Comparison of ENCODE assay signal across 12 cellular contexts in genomic region chr2:74867841-74868658, GRCh38. TPM values are rescaled to one million over a fixed set of nuclear protein-coding genes. Genes with fewer than 3 reads are reported as not detected.
DNase-seq lines count a peak whose midpoint lies in the region; ATAC-seq and TF ChIP-seq lines count a peak whose summit lies in the region.
"Had no signal": no experiment of that assay in that cellular context is flagged by ENCODE, and none has a peak within 500 bp of the region (broad histone marks: within the 10 kb centered on the region; RNA-seq: fewer than 3 reads in every experiment).

No MANE protein-coding gene starts in this region.

- ATAC-seq in CD4-positive, CD25-positive, alpha-beta regulatory T cell (ENCODE audit: low read depth in 2 of 2): no peak
- peak; percentile 37 to 67 (median 53) for ATAC-seq in psoas muscle
- ATAC-seq in HG02678 (IDR thresholded peaks at IDR 0.05; ENCODE audit: unreplicated experiment): no peak
- ATAC-seq: stimulated activated naive CD8-positive, alpha-beta T cell treated with anti-CD3 and anti-CD28 coated beads, Interleukin-15, Interleukin-2, amounts not matched to agents 100 U/mL and 50 U/mL, for 24 hours had no signal

- no peak for DNase-seq in CD4-positive, CD25-positive, alpha-beta regulatory T cell
- DNase-seq in MG63 (peak; percentile 49), fibroblast of the aortic adventitia (ENCODE audit: low read depth) (peak; percentile 64), psoas muscle (peak in 1 of 2 donors; percentile 75), immature natural killer cell (no peak), NAMALWA (ENCODE audit: low spot score) (no peak), anterior cingulate cortex (lab: John Stamatoyannopoulos, UW) (no peak)
- DNase-seq: amygdala; NCI-H2171 treated with DMSO at 0.1 percent for 48 hours; stimulated activated naive CD8-positive, alpha-beta T cell treated with anti-CD3 and anti-CD28 coated beads, Interleukin-15, Interleukin-2, amounts not matched to agents 100 U/mL and 50 U/mL, for 24 hours had no signal

- H3K27me3 ChIP-seq in CD4-positive, CD25-positive, alpha-beta regulatory T cell (ENCODE audit: control insufficient read depth, insufficient read depth, low read length): no peaks in the 10 kb centered on the region
- H3K27me3 ChIP-seq in MG63: no peaks in the 10 kb centered on the region
- H3K27me3 ChIP-seq in psoas muscle (ENCODE audit: insufficient read depth in 3 of 3, low read length in 2 of 3): no peaks in the 10 kb centered on the region

- H3K9me3 Mint-ChIP-seq in CD4-positive, CD25-positive, alpha-beta regulatory T cell: no peaks in the 10 kb centered on the region
- no peaks in the 10 kb centered on the region for H3K9me3 Mint-ChIP-seq in immature natural killer cell

- H3K4me3 ChIP-seq in CD4-positive, CD25-positive, alpha-beta regulatory T cell (ENCODE audit: low read depth, low read length): no peak overlapping the region
- H3K4me3 ChIP-seq in MG63: no peak overlapping the region
- no peak overlapping the region for H3K4me3 ChIP-seq in fibroblast of the aortic adventitia (ENCODE audit: low read depth, low read length)
- H3K4me3 ChIP-seq in psoas muscle: no peak overlapping the region

- no peak overlapping the region for H3K27ac ChIP-seq in CD4-positive, CD25-positive, alpha-beta regulatory T cell (ENCODE audit: insufficient read depth, low read length, poor library complexity, severe bottlenecking)
- H3K27ac ChIP-seq in psoas muscle: peak overlapping the region; percentile 64
- H3K27ac ChIP-seq: parathyroid adenoma had no signal

- H3K4me1 Mint-ChIP-seq in CD4-positive, CD25-positive, alpha-beta regulatory T cell: peaks cover 0 to 16% (median 10%) of the 10 kb centered on the region in 4 donors
- H3K4me1 Mint-ChIP-seq in immature natural killer cell: no peaks in the 10 kb centered on the region

- WGBS in psoas muscle, 3 donors: 27 to 40% (median 35%) methylated on average over 14 of the region's 14 CpGs

- no peaks in the 10 kb centered on the region for H3K27me3 Mint-ChIP-seq in CD4-positive, CD25-positive, alpha-beta regulatory T cell
- peaks cover 0 to 1% (median 0%) of the 10 kb centered on the region in 3 donors for H3K27me3 Mint-ChIP-seq in immature natural killer cell (ENCODE audit: low read depth in 3 of 3)

- peaks cover 18% of the 10 kb centered on the region for H3K36me3 Mint-ChIP-seq in CD4-positive, CD25-positive, alpha-beta regulatory T cell
- no peaks in the 10 kb centered on the region for H3K36me3 Mint-ChIP-seq in immature natural killer cell

- no peak for TF ChIP-seq CTCF in fibroblast of the aortic adventitia (IDR thresholded peaks at IDR 0.05; ENCODE audit: insufficient read depth, low read length)
- TF ChIP-seq CTCF in psoas muscle (IDR thresholded peaks at IDR 0.05): no peak

- H3K36me3 ChIP-seq in CD4-positive, CD25-positive, alpha-beta regulatory T cell (ENCODE audit: control insufficient read depth, insufficient read depth, low read length): peaks cover 7% of the 10 kb centered on the region
- H3K36me3 ChIP-seq in MG63 (peaks cover 45% of the 10 kb centered on the region), psoas muscle (ENCODE audit: insufficient read depth in 1 of 2, low read depth in 1 of 2) (peaks cover 3 to 10% of the 10 kb centered on the region in 2 donors)

- intact Hi-C loops in psoas muscle (cut with DNase I): no loop called here

- H3K4me1 ChIP-seq in CD4-positive, CD25-positive, alpha-beta regulatory T cell (ENCODE audit: control insufficient read depth, insufficient read depth, low read length, poor library complexity, severe bottlenecking): no peaks in the 10 kb centered on the region
- peaks cover 41% of the 10 kb centered on the region for H3K4me1 ChIP-seq in psoas muscle

- H3K9me3 ChIP-seq in CD4-positive, CD25-positive, alpha-beta regulatory T cell (ENCODE audit: control insufficient read depth in 2 of 2, low read length in 2 of 2): no peaks in the 10 kb centered on the region
- H3K9me3 ChIP-seq in MG63: no peaks in the 10 kb centered on the region
- H3K9me3 ChIP-seq in psoas muscle: no peaks in the 10 kb centered on the region

- H3K4me3 Mint-ChIP-seq in CD4-positive, CD25-positive, alpha-beta regulatory T cell: peak overlapping the region in 1 of 4 donors; percentile 11
- no peak overlapping the region for H3K4me3 Mint-ChIP-seq in immature natural killer cell

- H3K27ac Mint-ChIP-seq in CD4-positive, CD25-positive, alpha-beta regulatory T cell: peak overlapping the region in 2 of 3 donors; percentile 21 to 88
- no peak overlapping the region for H3K27ac Mint-ChIP-seq in immature natural killer cell

RNA-seq across cellular contexts. Expression of gene HK2, which starts 34.1 kb away (rescaled TPM):
- total RNA-seq in CD4-positive, CD25-positive, alpha-beta regulatory T cell: 11.4 TPM
- polyA plus RNA-seq in CD4-positive, CD25-positive, alpha-beta regulatory T cell: 1 to 10 TPM; 2.7 to 5.6 (median 4.1) TPM
- total RNA-seq in MG63 (2014; rRNA removed; shearing (Covaris generic); ENCODE audit: low replicate concordance): 27.8 and 28.9 TPM in 2 replicates
- total RNA-seq in fibroblast of the aortic adventitia (ENCODE audit: low replicate concordance) (20.0 and 35.4 TPM in 2 replicates), psoas muscle (100 to 1,000 TPM in 1 of 4 donors, 10 to 100 TPM in 3; 47.9 to 150 (median 90.9) TPM)
- polyA plus RNA-seq in psoas muscle (100 to 1,000 TPM in 1 of 3 donors, 10 to 100 TPM in 2; 14.3 to 229 (median 61.0) TPM), immature natural killer cell (under 1 TPM; 0.04 to 0.77 (median 0.19) TPM)

Comparison
In these comparisons a context has a peak if more than half of its experiments do, and no peak if none do; other contexts are left out.
1. ATAC-seq: peak in psoas muscle (4 of 4); none in CD4-positive, CD25-positive, alpha-beta regulatory T cell (0 of 2) and HG02678 (single experiment).
2. DNase-seq: peak in MG63 (single experiment) and fibroblast of the aortic adventitia (single experiment); none in CD4-positive, CD25-positive, alpha-beta regulatory T cell (0 of 3), immature natural killer cell (0 of 3), NAMALWA (single experiment) and anterior cingulate cortex (0 of 58).
3. H3K27ac Mint-ChIP-seq: peak in CD4-positive, CD25-positive, alpha-beta regulatory T cell (2 of 3); none in immature natural killer cell (0 of 6).